Comparison of ENCODE assay signal across 18 cellular contexts in genomic region chr2:117621330-117621729, GRCh38.
DNase-seq lines count a peak whose midpoint lies in the region; FAIRE-seq and TF ChIP-seq lines count a peak whose summit lies in the region.
"Had no signal": no experiment of that assay in that cellular context is flagged by ENCODE, and none has a peak within 500 bp of the region (broad histone marks: within the 10 kb centered on the region; RNA-seq: fewer than 3 reads in every experiment).

No MANE protein-coding gene starts in this region.

- in situ Hi-C loops in T47D (cut with HindIII; ENCODE audit: low pct_unique_long_range_greater_than_20kb, low sequenced_read_pairs) = no loop called here
- in situ Hi-C loops in mammary epithelial cell (cut with MboI; ENCODE audit: low sequenced_read_pairs in 2 of 2) = no loop called here

- no peaks in the 10 kb centered on the region for H3K36me3 ChIP-seq in mammary epithelial cell (ENCODE audit: insufficient read depth, low read length)
- no peaks in the 10 kb centered on the region for H3K36me3 ChIP-seq in iPS-18a (ENCODE audit: control insufficient read depth, low read depth, low read length)

- H3K27ac ChIP-seq in mammary epithelial cell (ENCODE audit: insufficient read depth, low read depth, low read length) (no peak overlapping the region), iPS-18a (ENCODE audit: low read length) (no peak overlapping the region)
- H3K27ac ChIP-seq: GM23248, KMS-11, PC-9 had no signal

- H3K4me1 ChIP-seq in mammary epithelial cell (ENCODE audit: insufficient read depth, low read length) = no peaks in the 10 kb centered on the region
- peaks cover 4% of the 10 kb centered on the region for H3K4me1 ChIP-seq in iPS-18a (ENCODE audit: control insufficient read depth, low read depth, low read length)
- H3K4me1 ChIP-seq: Caco-2 had no signal

- no peak for TF ChIP-seq CTCF in mammary epithelial cell (conservative IDR thresholded peaks at IDR 0.05 in 1 of 2, IDR thresholded peaks at IDR 0.05 in 1 of 2; ENCODE audit: extremely low read depth in 1 of 2, insufficient read depth in 1 of 2, low read depth in 1 of 2, low read length in 2 of 2)

- DNase-seq in T47D (ENCODE audit: low read depth in 1 of 2, low spot score in 1 of 2) (peak; percentile 11 to 12), mammary epithelial cell (no peak), NCI-H748 (lab: John Stamatoyannopoulos, UW; ENCODE audit: unreplicated experiment) (peak; percentile 15), urothelium cell line (ENCODE audit: low spot score) (no peak), NCI-H2227 treated with DMSO at 0.1 percent for 48 hours (lab: John Stamatoyannopoulos, UW) (no peak)
- DNase-seq in stimulated activated CD4-positive, alpha-beta T cell treated with anti-CD3 and anti-CD28 coated beads, Interleukin-2, amount 100 ng/mL, for 24 hours = no peak
- no peak for DNase-seq in activated CD8-positive, alpha-beta memory T cell treated with anti-CD3 and anti-CD28 coated beads for 24 hours
- DNase-seq: Caco-2, DND-41, GDM1, GM23248, NCI-H1436 had no signal

- no peaks in the 10 kb centered on the region for H4K20me1 ChIP-seq in mammary epithelial cell (ENCODE audit: insufficient read depth, low read length)

- dilution Hi-C loops in mammary epithelial cell (cut with HindIII; ENCODE audit: low sequenced_read_pairs) = no loop called here

- no TSS peak for BruUV-seq in mammary epithelial cell (replicated peaks; lab: Mats Ljungman, UMichigan)

- H3K9ac ChIP-seq in mammary epithelial cell (ENCODE audit: insufficient read depth, low read length) (no peak overlapping the region), iPS-18a (ENCODE audit: low read length) (no peak overlapping the region)
- H3K9ac ChIP-seq: GM23248, KMS-11 had no signal

- H3K79me2 ChIP-seq in mammary epithelial cell (ENCODE audit: insufficient read depth, low read length) = no peaks in the 10 kb centered on the region

- H3K4me3 ChIP-seq in mammary epithelial cell (replicated peaks in 1 of 3; ENCODE audit: insufficient read depth in 1 of 3, low read depth in 2 of 3, low read length in 3 of 3) = no peak overlapping the region
- H3K4me3 ChIP-seq in iPS-18a (ENCODE audit: low read length) = peak overlapping the region; percentile 71
- H3K4me3 ChIP-seq: GM23248, PC-9 had no signal

- H3K4me2 ChIP-seq in mammary epithelial cell (ENCODE audit: insufficient read depth, low read depth, low read length) = no peak overlapping the region
- H3K4me2 ChIP-seq: KMS-11, PC-9 had no signal

- H3K9me3 ChIP-seq in mammary epithelial cell (replicated peaks; ENCODE audit: insufficient read depth, low read length) = peaks cover 4% of the 10 kb centered on the region
- H3K9me3 ChIP-seq in iPS-18a (ENCODE audit: control insufficient read depth, low read depth, low read length) = no peaks in the 10 kb centered on the region
- H3K9me3 ChIP-seq: Caco-2 had no signal

- CTCF ChIA-PET in mammary epithelial cell (lab: Charles Lee; ENCODE audit: low non-redundant PET) = no interaction called here

- peak; percentile 23 for FAIRE-seq in urothelium cell line (lab: Jason Lieb, UNC)
- FAIRE-seq: GM12892, GM19239, HepG2 had no signal

- intact Hi-C loops in mammary epithelial cell (cut with micrococcal nuclease) = no loop called here

- H2AFZ ChIP-seq in mammary epithelial cell (ENCODE audit: low read depth, low read length) = no peak overlapping the region
- H2AFZ ChIP-seq: GM23248, PC-9 had no signal

- H3K27me3 ChIP-seq in mammary epithelial cell (ENCODE audit: insufficient read depth, low read length) = no peaks in the 10 kb centered on the region
- H3K27me3 ChIP-seq in iPS-18a (ENCODE audit: control insufficient read depth, insufficient read depth, low read length) = no peaks in the 10 kb centered on the region

Comparison
In these comparisons a context has a peak if more than half of its experiments do, and no peak if none do; other contexts are left out.
1. DNase-seq: peak in T47D (2 of 2) and NCI-H748 (single experiment); none in mammary epithelial cell (single experiment), urothelium cell line (single experiment), stimulated activated CD4-positive, alpha-beta T cell treated with anti-CD3 and anti-CD28 coated beads, Interleukin-2, amount 100 ng/mL, for 24 hours (0 of 2), NCI-H2227 treated with DMSO at 0.1 percent for 48 hours (single experiment) and activated CD8-positive, alpha-beta memory T cell treated with anti-CD3 and anti-CD28 coated beads for 24 hours (single experiment).